In genomic region chr7:120895253-120895652, GRCh38 we compare ENCODE assay signal across 12 cellular contexts. TPM values are rescaled to one million over a fixed set of nuclear protein-coding genes. Genes with fewer than 3 reads are reported as not detected.
"Had no signal": no experiment of that assay in that cellular context is flagged by ENCODE, and none has a peak within 500 bp of the region (broad histone marks: within the 10 kb centered on the region; RNA-seq: fewer than 3 reads in every experiment).

No MANE protein-coding gene starts in this region.

RNA-seq across cellular contexts. Expression of gene TSPAN12, which starts 37.3 kb away (rescaled TPM):
- total RNA-seq: activated B cell treated with CpG ODN at 0.5 μM for 24 hours; activated CD4-positive, alpha-beta memory T cell treated with anti-CD3 and anti-CD28 coated beads for 36 hours; activated CD4-positive, alpha-beta memory T cell treated with anti-CD3 and anti-CD28 coated beads, Interleukin-2, amount 10 ng/mL, durations not matched to agents 7 days and 5 days; activated CD4-positive, alpha-beta T cell treated with anti-CD3 and anti-CD28 coated beads for 36 hours; activated CD4-positive, alpha-beta T cell treated with anti-CD3 and anti-CD28 coated beads, Interleukin-2, amount 10 ng/mL, durations not matched to agents 7 days and 5 days; activated CD8-positive, alpha-beta memory T cell treated with anti-CD3 and anti-CD28 coated beads for 36 hours; activated CD8-positive, alpha-beta memory T cell treated with anti-CD3 and anti-CD28 coated beads, Interleukin-2, amount 10 ng/mL, durations not matched to agents 7 days and 5 days; activated CD8-positive, alpha-beta T cell treated with anti-CD3 and anti-CD28 coated beads for 36 hours; activated CD8-positive, alpha-beta T cell treated with anti-CD3 and anti-CD28 coated beads, Interleukin-2, amount 10 ng/mL, durations not matched to agents 7 days and 5 days; T-helper 1 cell treated with Interleukin-12 subunit alpha and Interleukin-12 subunit beta and Interleukin-4 antibody, amounts not matched to agents 30 ng/mL and 1 ng/mL, for 36 hours; T-helper 17 cell; T-helper 2 cell treated with Interferon-gamma antibody and Interleukin-4, amounts not matched to agents 100 ng/mL and 5 ng/mL, for 36 hours had no signal
